In the genomic region with DNA sequence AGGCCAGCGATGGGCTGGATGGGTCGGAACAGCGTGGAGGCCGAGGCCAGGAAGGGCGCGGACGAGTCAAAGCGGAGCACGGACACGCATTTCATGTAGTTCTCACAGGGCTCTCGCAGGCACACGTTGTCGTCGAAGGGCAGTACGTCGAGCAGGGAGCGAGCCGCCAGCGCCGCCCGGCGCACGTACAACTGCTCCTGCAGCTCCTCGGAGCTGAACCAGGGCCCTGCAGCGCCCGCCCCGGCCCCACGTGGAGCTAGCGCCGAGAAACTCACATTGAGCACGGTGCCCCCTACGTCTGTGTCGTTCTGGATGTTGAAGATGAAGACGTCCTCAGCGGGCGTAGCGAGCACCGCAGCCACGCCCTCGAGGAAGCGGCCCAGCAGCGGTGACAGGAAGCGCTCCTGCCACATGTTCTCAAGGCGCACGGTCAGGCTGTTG, we compare ENCODE assay signal across 10 cellular contexts. TPM values are rescaled to one million over a fixed set of nuclear protein-coding genes. Genes with fewer than 3 reads are reported as not detected.
DNase-seq lines count a peak whose midpoint lies in the region; ATAC-seq and TF ChIP-seq lines count a peak whose summit lies in the region.
"Had no signal": no experiment of that assay in that cellular context is flagged by ENCODE, and none has a peak within 500 bp of the region (broad histone marks: within the 10 kb centered on the region; RNA-seq: fewer than 3 reads in every experiment).

No MANE protein-coding gene starts in this region.

- H3K36me3 Mint-ChIP-seq in GM23338 (ENCODE audit: low read depth), result peaks cover 53% of the 10 kb centered on the region
- H3K36me3 Mint-ChIP-seq in glutamatergic neuron (ENCODE audit: unreplicated experiment), result peaks cover 23% of the 10 kb centered on the region

- H3K4me3 ChIP-seq in GM23338, result peak overlapping the region; percentile 59

- H3K9me3 Mint-ChIP-seq in GM23338 (no peaks in the 10 kb centered on the region; the same call in 1 of the 3 replicates), glutamatergic neuron (ENCODE audit: unreplicated experiment) (peaks cover 30% of the 10 kb centered on the region)

- H3K27me3 Mint-ChIP-seq in GM23338 (ENCODE audit: insufficient read depth, low read depth, poor library complexity), result peaks cover 27% of the 10 kb centered on the region
- H3K27me3 Mint-ChIP-seq in glutamatergic neuron (ENCODE audit: unreplicated experiment), result peaks cover 10% of the 10 kb centered on the region

- H3K27ac Mint-ChIP-seq in GM23338 (peak overlapping the region; percentile 67; the same call in 1 of the 2 replicates), glutamatergic neuron (ENCODE audit: unreplicated experiment) (no peak overlapping the region)

- DNase-seq in GM23338 (ENCODE audit: low spot score) (peak; percentile 70), glutamatergic neuron (no peak), GM03348 (ENCODE audit: low spot score) (no peak), GM10248 (ENCODE audit: extremely low spot score) (no peak)
- peak; percentile 7 to 23 for DNase-seq in activated CD4-positive, alpha-beta T cell treated with anti-CD3 and anti-CD28 coated beads, Interleukin-2, amount 50 U/mL, for 4 hours
- peak; percentile 15 for DNase-seq in stimulated activated CD4-positive, alpha-beta T cell treated with anti-CD3 and anti-CD28 coated beads, Interleukin-4, amount 100 ng/mL, for 24 hours
- DNase-seq: NCI-H1436 treated with DMSO at 0.1 percent for 48 hours had no signal

- peaks cover 10% of the 10 kb centered on the region; the same call in 2 of the 3 replicates for H3K4me1 Mint-ChIP-seq in GM23338
- peaks cover 7% of the 10 kb centered on the region for H3K4me1 Mint-ChIP-seq in glutamatergic neuron (ENCODE audit: low read depth, unreplicated experiment)

- H3K9me2 ChIP-seq in GM23338 (ENCODE audit: insufficient read depth), result no peaks in the 10 kb centered on the region

- no peaks in the 10 kb centered on the region for H3K36me3 ChIP-seq in GM23338 (ENCODE audit: insufficient read depth)

- H3K4me2 ChIP-seq in GM23338, result peak overlapping the region; percentile 85

- peak overlapping the region; percentile 90 for H3K27ac ChIP-seq in GM23338 (ENCODE audit: low read depth)

- CTCF ChIA-PET in GM10248 (lab: Yijun Ruan, JAX), result interaction anchor here (0.7 to 7.0 kb wide), 5 partner anchors 8 to 256 kb away, joined by 3 to 43 read pairs (median 5); a partner anchor contains a TSS

- H2AFZ ChIP-seq in GM23338, result peak overlapping the region; percentile 87; the same call in 1 of the 2 replicates

- no peaks in the 10 kb centered on the region for H3K27me3 ChIP-seq in GM23338 (ENCODE audit: insufficient read depth)

- H3K4me1 ChIP-seq in GM23338 (ENCODE audit: insufficient read depth), result peaks cover 3% of the 10 kb centered on the region; the same call in 1 of the 2 replicates

- no peaks in the 10 kb centered on the region for H3K79me2 ChIP-seq in GM23338 (replicated peaks; ENCODE audit: insufficient read depth)

- POLR2A ChIA-PET in GM10248 (lab: Yijun Ruan, JAX), result interaction anchor here (0.6 kb wide), 1 partner anchor 834 kb away, joined by 3 read pairs; no protein-coding TSS in a partner anchor

- H4K20me1 ChIP-seq in GM23338 (replicated peaks; ENCODE audit: insufficient read depth), result peaks cover 6% of the 10 kb centered on the region

- H3K4me3 Mint-ChIP-seq in GM23338 (peak overlapping the region; percentile 62), glutamatergic neuron (ENCODE audit: unreplicated experiment) (peak overlapping the region; percentile 38)

- TF ChIP-seq CTCF in GM23338 (conservative IDR thresholded peaks at IDR 0.05; ENCODE audit: low read depth in 2 of 2) (0 out of 4 replicates have a peak, but pooled peaks of 1 of the 2 experiments have one; percentile 10), glutamatergic neuron (IDR thresholded peaks at IDR 0.05; ENCODE audit: partially characterized antibody, unreplicated experiment) (no peak), GM10248 (IDR thresholded peaks at IDR 0.05; ENCODE audit: control extremely low read depth, extremely low read depth, low read depth, missing control alignments) (no peak)

- peak; percentile 13 for ATAC-seq in GM23338
- ATAC-seq in GM18498 (IDR thresholded peaks at IDR 0.05; ENCODE audit: unreplicated experiment), result no peak
- no peak for ATAC-seq in HG03196 (IDR thresholded peaks at IDR 0.05; ENCODE audit: unreplicated experiment)

- peaks cover 34% of the 10 kb centered on the region for H3F3A ChIP-seq in GM23338 (replicated peaks; ENCODE audit: low read depth)

TF ChIP-seq in GM23338, 12 proteins besides CTCF, POLR2A, EP300 and RAD21 (continues in another document):
- no peak for TF ChIP-seq POLR2AphosphoS5 (IDR thresholded peaks at IDR 0.05; ENCODE audit: low read depth)
- TF ChIP-seq EZH2 (IDR thresholded peaks at IDR 0.05; ENCODE audit: low read depth, unreplicated experiment), result no peak
- no peak for TF ChIP-seq ZNF114 (CRISPR knock-in tag; IDR thresholded peaks at IDR 0.05)
- no peak for TF ChIP-seq JUNB (IDR thresholded peaks at IDR 0.05; ENCODE audit: unreplicated experiment)
- TF ChIP-seq, protein P1, sequence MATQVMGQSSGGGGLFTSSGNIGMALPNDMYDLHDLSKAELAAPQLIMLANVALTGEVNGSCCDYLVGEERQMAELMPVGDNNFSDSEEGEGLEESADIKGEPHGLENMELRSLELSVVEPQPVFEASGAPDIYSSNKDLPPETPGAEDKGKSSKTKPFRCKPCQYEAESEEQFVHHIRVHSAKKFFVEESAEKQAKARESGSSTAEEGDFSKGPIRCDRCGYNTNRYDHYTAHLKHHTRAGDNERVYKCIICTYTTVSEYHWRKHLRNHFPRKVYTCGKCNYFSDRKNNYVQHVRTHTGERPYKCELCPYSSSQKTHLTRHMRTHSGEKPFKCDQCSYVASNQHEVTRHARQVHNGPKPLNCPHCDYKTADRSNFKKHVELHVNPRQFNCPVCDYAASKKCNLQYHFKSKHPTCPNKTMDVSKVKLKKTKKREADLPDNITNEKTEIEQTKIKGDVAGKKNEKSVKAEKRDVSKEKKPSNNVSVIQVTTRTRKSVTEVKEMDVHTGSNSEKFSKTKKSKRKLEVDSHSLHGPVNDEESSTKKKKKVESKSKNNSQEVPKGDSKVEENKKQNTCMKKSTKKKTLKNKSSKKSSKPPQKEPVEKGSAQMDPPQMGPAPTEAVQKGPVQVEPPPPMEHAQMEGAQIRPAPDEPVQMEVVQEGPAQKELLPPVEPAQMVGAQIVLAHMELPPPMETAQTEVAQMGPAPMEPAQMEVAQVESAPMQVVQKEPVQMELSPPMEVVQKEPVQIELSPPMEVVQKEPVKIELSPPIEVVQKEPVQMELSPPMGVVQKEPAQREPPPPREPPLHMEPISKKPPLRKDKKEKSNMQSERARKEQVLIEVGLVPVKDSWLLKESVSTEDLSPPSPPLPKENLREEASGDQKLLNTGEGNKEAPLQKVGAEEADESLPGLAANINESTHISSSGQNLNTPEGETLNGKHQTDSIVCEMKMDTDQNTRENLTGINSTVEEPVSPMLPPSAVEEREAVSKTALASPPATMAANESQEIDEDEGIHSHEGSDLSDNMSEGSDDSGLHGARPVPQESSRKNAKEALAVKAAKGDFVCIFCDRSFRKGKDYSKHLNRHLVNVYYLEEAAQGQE (IDR thresholded peaks at IDR 0.05; ENCODE audit: unreplicated experiment), result no peak
- TF ChIP-seq EZH2phosphoT487 (IDR thresholded peaks at IDR 0.05; ENCODE audit: unreplicated experiment), result no peak

RNA-seq across cellular contexts. Expression of a gene that starts 5.8 kb away (rescaled TPM):
- 29.2 and 33.3 TPM in 2 replicates for total RNA-seq in GM23338 (2014; rRNA removed; shearing (Covaris generic))
- polyA plus RNA-seq in GM23338 (2016; fragmentation: Nextera tagmentation; extraction: Ambion mirVana), result 7.5 and 8.3 TPM in 2 replicates
- 162 TPM for total RNA-seq in glutamatergic neuron (ENCODE audit: unreplicated experiment)

RNA-seq across cellular contexts. Expression of a gene that starts 21.6 kb away (rescaled TPM):
- 79.3 and 96.4 TPM in 2 replicates for total RNA-seq in GM23338 (2014; rRNA removed; shearing (Covaris generic))
- 29.4 and 34.3 TPM in 2 replicates for polyA plus RNA-seq in GM23338 (2016; fragmentation: Nextera tagmentation; extraction: Ambion mirVana)
- 26.0 TPM for total RNA-seq in glutamatergic neuron (ENCODE audit: unreplicated experiment)

RNA-seq across cellular contexts. Expression of a gene that starts 28.9 kb away (rescaled TPM):
- total RNA-seq in GM23338 (2014; rRNA removed; shearing (Covaris generic)), result 43.1 and 45.1 TPM in 2 replicates
- polyA plus RNA-seq in GM23338 (2016; fragmentation: Nextera tagmentation; extraction: Ambion mirVana), result 14.8 and 15.1 TPM in 2 replicates
- 35.5 TPM for total RNA-seq in glutamatergic neuron (ENCODE audit: unreplicated experiment)

RNA-seq across cellular contexts. Expression of a gene that starts 35.3 kb away (rescaled TPM):
- total RNA-seq in GM23338 (2014; rRNA removed; shearing (Covaris generic)), result not detected in 2 replicates
- polyA plus RNA-seq in GM23338 (2016; fragmentation: Nextera tagmentation; extraction: Ambion mirVana), result not detected in 2 replicates
- total RNA-seq in glutamatergic neuron (ENCODE audit: unreplicated experiment), result not detected
- total RNA-seq: renal cortical epithelial cell had no signal

RNA-seq across cellular contexts. Expression of a gene that starts 47.4 kb away (rescaled TPM):
- 439 and 460 TPM in 2 replicates for total RNA-seq in GM23338 (2014; rRNA removed; shearing (Covaris generic))
- polyA plus RNA-seq in GM23338 (2016; fragmentation: Nextera tagmentation; extraction: Ambion mirVana), result 232 and 256 TPM in 2 replicates
- total RNA-seq in glutamatergic neuron (ENCODE audit: unreplicated experiment), result 242 TPM

Comparison
In these comparisons a context has a peak if more than half of its experiments do, and no peak if none do; other contexts are left out.
1. DNase-seq: peak in GM23338 (single experiment), activated CD4-positive, alpha-beta T cell treated with anti-CD3 and anti-CD28 coated beads, Interleukin-2, amount 50 U/mL, for 4 hours (2 of 2) and stimulated activated CD4-positive, alpha-beta T cell treated with anti-CD3 and anti-CD28 coated beads, Interleukin-4, amount 100 ng/mL, for 24 hours (single experiment); none in glutamatergic neuron (single experiment), GM03348 (single experiment) and GM10248 (single experiment).